In the genomic region with DNA sequence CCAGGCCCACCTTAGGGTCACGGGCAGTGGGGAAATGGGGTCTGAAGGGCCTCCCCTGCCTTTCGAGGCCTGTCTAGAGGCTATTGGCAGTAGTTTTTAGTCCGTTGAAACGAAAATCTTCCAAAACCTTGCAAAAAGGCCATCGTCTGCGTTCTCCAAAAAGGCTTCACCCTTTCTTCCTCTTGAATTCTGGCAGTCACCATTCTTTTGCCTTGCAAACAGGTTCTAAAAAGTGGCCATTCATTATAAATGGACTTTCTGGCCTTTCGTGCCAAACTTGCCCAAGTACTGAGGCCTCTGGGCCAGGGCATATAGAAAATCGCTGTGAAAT, we compare ENCODE assay signal across 10 cellular contexts. TPM values are rescaled to one million over a fixed set of nuclear protein-coding genes. Genes with fewer than 3 reads are reported as not detected.
A peak's percentile ranks its signal among the peaks of the same experiment; 100 is the strongest.
DNase-seq lines count a peak whose midpoint lies in the region; ATAC-seq, FAIRE-seq and TF ChIP-seq lines count a peak whose summit lies in the region.
"Had no signal": no experiment of that assay in that cellular context is flagged by ENCODE, and none has a peak within 500 bp of the region (broad histone marks: within the 10 kb centered on the region; RNA-seq: fewer than 3 reads in every experiment).

No MANE protein-coding gene starts in this region.

- H3K4me1 ChIP-seq in HEK293 (ENCODE audit: control insufficient read depth, insufficient read depth, low read length) (peaks cover 6% of the 10 kb centered on the region), mammary epithelial cell (ENCODE audit: insufficient read depth, low read length) (peaks cover 5% of the 10 kb centered on the region)

- no peaks in the 10 kb centered on the region for H3K27me3 ChIP-seq in mammary epithelial cell (ENCODE audit: insufficient read depth, low read length)
- H3K27me3 ChIP-seq: cardiac muscle cell had no signal

- in situ Hi-C loops in mammary epithelial cell (cut with MboI; ENCODE audit: low sequenced_read_pairs in 2 of 2) = no loop called here

- peak overlapping the region; percentile 63 for H2AFZ ChIP-seq in mammary epithelial cell (ENCODE audit: low read depth, low read length)

- no peak for FAIRE-seq in urothelium cell line (lab: Jason Lieb, UNC)
- FAIRE-seq: small intestine had no signal

- H3K27ac ChIP-seq in HEK293 (ENCODE audit: extremely low read depth, low read depth, low read length) (no peak overlapping the region), mammary epithelial cell (ENCODE audit: insufficient read depth, low read depth, low read length) (no peak overlapping the region)

- WGBS in mammary epithelial cell (ENCODE audit: low coverage, missing lambda C conversion rate) = 95% methylated on average over 2 of the region's 8 CpGs

- H3K4me3 ChIP-seq in AG04449 (ENCODE audit: low read depth, low read length) (peak overlapping the region; percentile 37), HEK293 (ENCODE audit: low read depth, low read length) (no peak overlapping the region), mammary epithelial cell (replicated peaks in 1 of 3; ENCODE audit: insufficient read depth in 1 of 3, low read depth in 2 of 3, low read length in 3 of 3) (peak overlapping the region in 1 of 3 experiments; percentile 24)

- no TSS peak for BruUV-seq in mammary epithelial cell (replicated peaks; lab: Mats Ljungman, UMichigan)

- H3K9me3 ChIP-seq in HEK293 (ENCODE audit: control insufficient read depth, insufficient read depth, low read depth, low read length) (no peaks in the 10 kb centered on the region), mammary epithelial cell (replicated peaks; ENCODE audit: insufficient read depth, low read length) (no peaks in the 10 kb centered on the region)

- POLR2A ChIA-PET in AG04449 (lab: Yijun Ruan, JAX) (interaction anchor here (1.7 kb wide), 1 partner anchor 13 kb away, joined by 10 read pairs; no protein-coding TSS in a partner anchor), HEK293 (lab: Yijun Ruan, JAX) (interaction anchor here (0.5 to 2.5 kb wide), 6 partner anchors 10 to 957 kb away, joined by 3 to 13 read pairs (median 4); no protein-coding TSS in a partner anchor)

- H3K79me2 ChIP-seq in mammary epithelial cell (ENCODE audit: insufficient read depth, low read length) = peaks cover 4% of the 10 kb centered on the region

- H3K36me3 ChIP-seq in HEK293 (ENCODE audit: control insufficient read depth in 2 of 2, insufficient read depth in 1 of 2, low read length in 2 of 2) (peaks cover 27 to 32% of the 10 kb centered on the region in 2 experiments), mammary epithelial cell (ENCODE audit: insufficient read depth, low read length) (peaks cover 6% of the 10 kb centered on the region)

- no peaks in the 10 kb centered on the region for H4K20me1 ChIP-seq in mammary epithelial cell (ENCODE audit: insufficient read depth, low read length)

- CTCF ChIA-PET in AG04449 (lab: Yijun Ruan, JAX) = interaction anchor here (1.6 to 1.9 kb wide), 2 partner anchors 72 to 83 kb away, joined by 4 read pairs; no protein-coding TSS in a partner anchor
- CTCF ChIA-PET in HEK293 (lab: Yijun Ruan, JAX) = interaction anchor here (0.6 to 1.6 kb wide), 3 partner anchors 11 to 718 kb away, joined by 4 to 5 read pairs (median 4); no protein-coding TSS in a partner anchor
- CTCF ChIA-PET in mammary epithelial cell (lab: Charles Lee; ENCODE audit: low non-redundant PET) = no interaction called here

- dilution Hi-C loops in mammary epithelial cell (cut with HindIII; ENCODE audit: low sequenced_read_pairs) = no loop called here

- no peak for DNase-seq in AG04449 (ENCODE audit: low read depth, low spot score)
- DNase-seq in mammary epithelial cell = no peak
- no peak for DNase-seq in nephron progenitor cell
- DNase-seq in urothelium cell line (ENCODE audit: low spot score) = no peak
- DNase-seq in stimulated activated naive CD8-positive, alpha-beta T cell treated with anti-CD3 and anti-CD28 coated beads, Interleukin-15, Interleukin-2, amounts not matched to agents 100 U/mL and 50 U/mL, for 24 hours = no peak
- no peak for DNase-seq in ecto neural progenitor cell (ENCODE audit: low spot score)

- intact Hi-C loops in mammary epithelial cell (cut with micrococcal nuclease) = loop anchor here (5.0 kb wide), 1 partner anchor 42 kb away; no protein-coding TSS in a partner anchor

- peaks cover 33% of the 10 kb centered on the region for H3K36me3 Mint-ChIP-seq in nephron progenitor cell (ENCODE audit: low read depth)

- H3K4me1 Mint-ChIP-seq in nephron progenitor cell = peaks cover 17% of the 10 kb centered on the region

- peaks cover 8% of the 10 kb centered on the region for H3K27me3 Mint-ChIP-seq in nephron progenitor cell (ENCODE audit: low read depth, poor library complexity)

- TF ChIP-seq CTCF in AG04449 (IDR thresholded peaks at IDR 0.05; ENCODE audit: insufficient read depth, low read length, missing control alignments) (no peak), HEK293 (tag by site-specific recombination; IDR thresholded peaks at IDR 0.05) (no peak), mammary epithelial cell (conservative IDR thresholded peaks at IDR 0.05 in 1 of 2, IDR thresholded peaks at IDR 0.05 in 1 of 2; ENCODE audit: extremely low read depth in 1 of 2, insufficient read depth in 1 of 2, low read depth in 1 of 2, low read length in 2 of 2) (no peak), nephron progenitor cell (IDR thresholded peaks at IDR 0.05) (no peak)

- H3K9me3 Mint-ChIP-seq in nephron progenitor cell = no peaks in the 10 kb centered on the region

- peak overlapping the region; percentile 55 for H3K4me3 Mint-ChIP-seq in nephron progenitor cell

- no peak overlapping the region for H3K27ac Mint-ChIP-seq in nephron progenitor cell

- peak overlapping the region; percentile 56 for H3K4me2 ChIP-seq in mammary epithelial cell (ENCODE audit: insufficient read depth, low read depth, low read length)

- H3K9ac ChIP-seq in mammary epithelial cell (ENCODE audit: insufficient read depth, low read length) = no peak overlapping the region

- ATAC-seq in GM19023 (IDR thresholded peaks at IDR 0.05; ENCODE audit: unreplicated experiment) = no peak
- no peak for ATAC-seq in stimulated activated naive CD8-positive, alpha-beta T cell treated with anti-CD3 and anti-CD28 coated beads, Interleukin-15, Interleukin-2, amounts not matched to agents 100 U/mL and 50 U/mL, for 24 hours

TF ChIP-seq in HEK293, 187 proteins besides CTCF, POLR2A, EP300 and RAD21:
- TF ChIP-seq, protein P1, sequence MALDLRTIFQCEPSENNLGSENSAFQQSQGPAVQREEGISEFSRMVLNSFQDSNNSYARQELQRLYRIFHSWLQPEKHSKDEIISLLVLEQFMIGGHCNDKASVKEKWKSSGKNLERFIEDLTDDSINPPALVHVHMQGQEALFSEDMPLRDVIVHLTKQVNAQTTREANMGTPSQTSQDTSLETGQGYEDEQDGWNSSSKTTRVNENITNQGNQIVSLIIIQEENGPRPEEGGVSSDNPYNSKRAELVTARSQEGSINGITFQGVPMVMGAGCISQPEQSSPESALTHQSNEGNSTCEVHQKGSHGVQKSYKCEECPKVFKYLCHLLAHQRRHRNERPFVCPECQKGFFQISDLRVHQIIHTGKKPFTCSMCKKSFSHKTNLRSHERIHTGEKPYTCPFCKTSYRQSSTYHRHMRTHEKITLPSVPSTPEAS (tag by site-specific recombination; IDR thresholded peaks at IDR 0.05) = no peak
- peak; percentile 34; the same call in 1 of the 2 replicates for TF ChIP-seq SP3 (tag by site-specific recombination; IDR thresholded peaks at IDR 0.05)

RNA-seq across cellular contexts. Expression of gene TARS3, which starts 0.4 kb away (rescaled TPM):
- 10 to 100 TPM in 1 of 2 donors, 1 to 10 TPM in 1; 9.4 to 10.2 TPM for total RNA-seq in mammary epithelial cell
- 1.8 TPM for polyA plus RNA-seq in mammary epithelial cell
- 31.2 TPM for polyA minus RNA-seq in mammary epithelial cell
